9 cellular contexts compared by ENCODE assay signal in the genomic region with DNA sequence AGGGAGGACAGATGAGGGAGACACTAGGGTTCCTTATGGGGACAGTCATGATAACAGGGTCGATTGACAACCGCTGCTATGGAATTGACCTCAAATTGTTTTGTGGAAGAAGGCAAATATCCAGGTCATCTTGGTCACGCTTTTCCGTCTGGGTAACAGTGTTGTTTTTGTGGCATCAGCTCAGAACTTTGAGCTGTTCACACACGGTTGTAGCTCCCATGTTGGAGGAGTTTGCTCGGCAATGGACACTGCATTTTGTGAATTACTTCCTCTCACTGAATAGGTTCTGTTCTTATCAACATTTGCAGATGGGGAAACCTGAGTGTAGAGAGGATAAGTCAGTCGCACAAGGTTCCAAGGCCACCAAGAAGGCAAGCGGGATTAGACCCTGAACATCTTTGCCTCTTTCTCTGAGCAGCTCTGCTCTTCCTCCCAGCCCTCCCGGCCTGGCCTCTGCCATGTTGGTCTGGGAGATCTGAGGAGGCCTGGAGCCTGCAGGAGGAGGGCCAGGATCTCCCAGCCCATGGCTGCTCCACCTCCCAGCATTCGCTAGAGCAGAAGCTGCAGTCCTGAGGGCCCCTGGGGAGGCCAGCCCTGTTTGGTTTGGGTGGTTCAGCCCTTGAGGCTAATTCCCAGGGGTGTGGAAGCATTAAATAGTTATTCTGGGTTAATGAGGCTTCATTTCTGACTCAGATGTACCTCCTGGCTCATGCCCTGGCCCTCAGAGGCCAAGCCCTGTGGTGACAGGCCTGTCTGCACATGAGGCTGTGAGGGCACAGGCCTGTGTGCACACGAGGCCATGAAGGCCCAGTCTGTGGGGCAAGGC.
DNase-seq lines count a peak whose midpoint lies in the region; ATAC-seq and TF ChIP-seq lines count a peak whose summit lies in the region.
"Had no signal": no experiment of that assay in that cellular context is flagged by ENCODE, and none has a peak within 500 bp of the region (broad histone marks: within the 10 kb centered on the region; RNA-seq: fewer than 3 reads in every experiment).

No MANE protein-coding gene starts in this region.

- CTCF ChIA-PET in HEK293T (lab: Yijun Ruan, JAX): interaction anchor here (0.7 kb wide), 1 partner anchor 701 kb away, joined by 3 read pairs; no protein-coding TSS in a partner anchor

- H3K9me3 ChIP-seq in gastroesophageal sphincter (no peaks in the 10 kb centered on the region), suprapubic skin (no peaks in the 10 kb centered on the region)

- peak overlapping the region in 3 of 4 donors; percentile 15 to 50 (median 19) for H3K27ac ChIP-seq in gastroesophageal sphincter
- peak overlapping the region; percentile 46 for H3K27ac ChIP-seq in suprapubic skin

- TF ChIP-seq CTCF in gastroesophageal sphincter (IDR thresholded peaks at IDR 0.05) (no peak), suprapubic skin (IDR thresholded peaks at IDR 0.05) (no peak)

- H3K36me3 ChIP-seq in gastroesophageal sphincter (peaks cover 0 to 19% of the 10 kb centered on the region in 2 donors), suprapubic skin (no peaks in the 10 kb centered on the region)

- H3K4me3 ChIP-seq in gastroesophageal sphincter (no peak overlapping the region), suprapubic skin (no peak overlapping the region)

- H3K27me3 ChIP-seq in gastroesophageal sphincter (no peaks in the 10 kb centered on the region), suprapubic skin (no peaks in the 10 kb centered on the region)

- DNase-seq in NCI-H82 (lab: John Stamatoyannopoulos, UW) (peak; percentile 15), NCI-H82 treated with DMSO at 0.1 percent for 48 hours (lab: John Stamatoyannopoulos, UW; ENCODE audit: unreplicated experiment) (no peak), OCI-M2 (lab: John Stamatoyannopoulos, UW; ENCODE audit: unreplicated experiment) (peak; percentile 50), suprapubic skin (ENCODE audit: low spot score in 2 of 2) (no peak), epidermal melanocyte (ENCODE audit: insufficient read length, low spot score) (no peak), HEK293T (ENCODE audit: extremely low spot score) (no peak)
- DNase-seq: stimulated activated CD4-positive, alpha-beta T cell treated with anti-CD3 and anti-CD28 coated beads, Interleukin-2, amount 100 ng/mL, for 24 hours had no signal

- TF ChIP-seq EP300 in gastroesophageal sphincter (IDR thresholded peaks at IDR 0.05): no peak
- no peak for TF ChIP-seq EP300 in suprapubic skin (IDR thresholded peaks at IDR 0.05)

- no peak for TF ChIP-seq POLR2A in gastroesophageal sphincter (IDR thresholded peaks at IDR 0.05)
- no peak for TF ChIP-seq POLR2A in suprapubic skin (IDR thresholded peaks at IDR 0.05)

- POLR2A ChIA-PET in HEK293T (lab: Yijun Ruan, JAX): no interaction called here

- 82 to 88% methylated on average over 5 to 6 of the region's 11 CpGs for WGBS in gastroesophageal sphincter (ENCODE audit: low coverage in 1 of 2), 2 donors
- WGBS in suprapubic skin: 73% methylated on average over 9 of the region's 11 CpGs

- H3K4me1 ChIP-seq in gastroesophageal sphincter: peaks cover 0 to 19% (median 9%) of the 10 kb centered on the region in 3 donors
- peaks cover 39% of the 10 kb centered on the region for H3K4me1 ChIP-seq in suprapubic skin

- no peak for ATAC-seq in gastroesophageal sphincter
- ATAC-seq in HG03039 (IDR thresholded peaks at IDR 0.05; ENCODE audit: unreplicated experiment): no peak

TF ChIP-seq in HEK293T, 16 proteins besides CTCF, POLR2A, EP300 and RAD21:
- TF ChIP-seq LEF1 (IDR thresholded peaks at IDR 0.05; ENCODE audit: borderline replicate concordance): no peak

Comparison
In these comparisons a context has a peak if more than half of its experiments do, and no peak if none do; other contexts are left out.
1. DNase-seq: peak in NCI-H82 (single experiment) and OCI-M2 (single experiment); none in NCI-H82 treated with DMSO at 0.1 percent for 48 hours (single experiment), suprapubic skin (0 of 2), epidermal melanocyte (single experiment) and HEK293T (single experiment).